ENCODE assay signal across 1 cellular context in genomic region chr19:38043649-38044144, GRCh38.
TF ChIP-seq lines count a peak whose summit lies in the region.

No MANE protein-coding gene starts in this region.

TF ChIP-seq in GM12878, 131 proteins besides CTCF, POLR2A, EP300 and RAD21 (continued from another document):
- no peak for TF ChIP-seq BCLAF1 (IDR thresholded peaks at IDR 0.05)
- no peak for TF ChIP-seq USF1 (IDR thresholded peaks at IDR 0.05; ENCODE audit: borderline replicate concordance, extremely low read length, insufficient read depth, low read depth, low read length)
- no peak for TF ChIP-seq SREBF1 (IDR thresholded peaks at IDR 0.05; ENCODE audit: low read length)
- TF ChIP-seq TCF3 (IDR thresholded peaks at IDR 0.05; ENCODE audit: borderline replicate concordance, insufficient read depth, low read depth, low read length) = no peak
- no peak for TF ChIP-seq CEBPB (IDR thresholded peaks at IDR 0.05; ENCODE audit: borderline replicate concordance in 1 of 2, low read depth in 2 of 2, low read length in 2 of 2)
TF ChIP-seq in GM12878: peak in this region for 0.
